Comparison of ENCODE assay signal across 20 cellular contexts in genomic region chr5:37905230-37905629, GRCh38.
"Had no signal": no experiment of that assay in that cellular context is flagged by ENCODE, and none has a peak within 500 bp of the region (broad histone marks: within the 10 kb centered on the region; RNA-seq: fewer than 3 reads in every experiment).

No MANE protein-coding gene starts in this region.

- DNase-seq: Kasumi-1, MM.1S, NCI-H1092 treated with DMSO at 0.1 percent for 48 hours, NCI-H1436, NCI-H187, NCI-H2029, NCI-H2081 treated with DMSO at 0.1 percent for 48 hours, NCI-H2171, NCI-H226, NCI-H446, NCI-H510A, NCI-H524 treated with DMSO at 0.1 percent for 48 hours, NCI-H69, NCI-H774, OCI-M1, Right ventricle myocardium superior, RPMI8226, SJCRH30 had no signal

- H3K9me3 ChIP-seq: SJCRH30 had no signal

- H3K27ac ChIP-seq: KMS-11, SJCRH30 had no signal

- H3K4me2 ChIP-seq: KMS-11 had no signal

- H3K9ac ChIP-seq: KMS-11 had no signal

- FAIRE-seq: RCC 7860 had no signal

- H3K4me1 ChIP-seq: SJCRH30 had no signal

- H3K27me3 ChIP-seq: SJCRH30 had no signal

- H3K4me3 ChIP-seq: SJCRH30 had no signal

- H3K36me3 ChIP-seq: SJCRH30 had no signal
